8 cellular contexts compared by ENCODE assay signal in genomic region chr7:128476402-128477335, GRCh38. TPM values are rescaled to one million over a fixed set of nuclear protein-coding genes. Genes with fewer than 3 reads are reported as not detected.
DNase-seq lines count a peak whose midpoint lies in the region; ATAC-seq, FAIRE-seq and TF ChIP-seq lines count a peak whose summit lies in the region.
"Not testable (repeated sequence)": the region's sequence is repeated elsewhere in the genome, so short reads cannot be mapped to it uniquely, and the experiment has no call there.

A gene with protein sequence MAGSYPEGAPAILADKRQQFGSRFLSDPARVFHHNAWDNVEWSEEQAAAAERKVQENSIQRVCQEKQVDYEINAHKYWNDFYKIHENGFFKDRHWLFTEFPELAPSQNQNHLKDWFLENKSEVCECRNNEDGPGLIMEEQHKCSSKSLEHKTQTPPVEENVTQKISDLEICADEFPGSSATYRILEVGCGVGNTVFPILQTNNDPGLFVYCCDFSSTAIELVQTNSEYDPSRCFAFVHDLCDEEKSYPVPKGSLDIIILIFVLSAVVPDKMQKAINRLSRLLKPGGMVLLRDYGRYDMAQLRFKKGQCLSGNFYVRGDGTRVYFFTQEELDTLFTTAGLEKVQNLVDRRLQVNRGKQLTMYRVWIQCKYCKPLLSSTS (plus strand): TSS chr7:128476748. CDS start chr7:128476766, 18 bp downstream.

- not testable (repeated sequence) for H3K27me3 ChIP-seq in pancreas, tibial nerve

- peak; percentile 48 for TF ChIP-seq CTCF in GM12865 (IDR thresholded peaks at IDR 0.05; ENCODE audit: insufficient read depth, low read depth, low read length, missing control alignments)
- TF ChIP-seq CTCF in pancreas (IDR thresholded peaks at IDR 0.05) = peak in 3 of 4 donors; percentile 16 to 31 (median 17)
- TF ChIP-seq CTCF in tibial nerve (IDR thresholded peaks at IDR 0.05) = peak; percentile 11 to 45 (median 35)

- H3K4me3 ChIP-seq in GM12865 (ENCODE audit: low read depth, low read length) (peak within 1 kb of the TSS; percentile 92), pancreas (peak within 1 kb of the TSS; percentile 59 to 82 (median 68)), tibial nerve (peak within 1 kb of the TSS; percentile 69 to 93 (median 78))

- 0% methylated on average over 61 to 62 of the region's 62 CpGs for WGBS in pancreas, 2 donors
- WGBS in tibial nerve, 2 donors = 0 to 1% methylated on average over 34 to 41 of the region's 62 CpGs

- H3K4me1 Mint-ChIP-seq in activated naive CD8-positive, alpha-beta T cell treated with anti-CD3 and anti-CD28 coated beads for 36 hours = peaks cover 23% of the 10 kb centered on the region

- FAIRE-seq in pancreas (lab: Jason Lieb, UNC) = not testable (repeated sequence)

- not testable (repeated sequence) for H3K36me3 ChIP-seq in pancreas
- peaks cover 0 to 26% (median 0%) of the 10 kb centered on the region in 3 donors for H3K36me3 ChIP-seq in tibial nerve

- H3K9me3 Mint-ChIP-seq in activated naive CD8-positive, alpha-beta T cell treated with anti-CD3 and anti-CD28 coated beads for 36 hours = not testable (repeated sequence)

- H3K27ac ChIP-seq in pancreas (peak within 1 kb of the TSS; percentile 55 to 81 (median 66)), tibial nerve (peak within 1 kb of the TSS; percentile 37 to 84 (median 72))

- H3K27ac Mint-ChIP-seq in activated naive CD8-positive, alpha-beta T cell treated with anti-CD3 and anti-CD28 coated beads for 36 hours = peak within 1 kb of the TSS; percentile 99

- peaks cover 4 to 13% (median 4%) of the 10 kb centered on the region in 3 donors for H3K4me1 ChIP-seq in pancreas
- H3K4me1 ChIP-seq in tibial nerve = peaks cover 0 to 30% (median 3%) of the 10 kb centered on the region in 4 donors

- peaks cover 15% of the 10 kb centered on the region for H3K36me3 Mint-ChIP-seq in activated naive CD8-positive, alpha-beta T cell treated with anti-CD3 and anti-CD28 coated beads for 36 hours

- peak; percentile 95 for DNase-seq in GM12865 (ENCODE audit: low read depth)
- DNase-seq in NCI-H1105 (lab: John Stamatoyannopoulos, UW) = peak; percentile 95
- DNase-seq in SKM-1 treated with dmso at 0.1 percent for 144 hours (lab: John Stamatoyannopoulos, UW; ENCODE audit: unreplicated experiment) = peak; percentile 92
- peak; percentile 92 for DNase-seq in activated naive CD8-positive, alpha-beta T cell treated with anti-CD3 and anti-CD28 coated beads for 36 hours
- peak; percentile 93 for DNase-seq in Right ventricle myocardium inferior (ENCODE audit: missing footprints)
- DNase-seq in pancreas = peak; percentile 89 to 96 (median 90)
- DNase-seq in tibial nerve (ENCODE audit: low spot score in 2 of 2) = peak; percentile 77 to 83

- intact Hi-C loops in Right ventricle myocardium inferior (cut with DNase I) = loop anchor here (5.0 kb wide), 1 partner anchor 406 kb away; no protein-coding TSS in a partner anchor
- intact Hi-C loops in pancreas (cut with DNase I) = loop anchor here in 1 of 3 donors (5.0 kb wide), 1 partner anchor 401 kb away; no protein-coding TSS in a partner anchor

- H3K9me3 ChIP-seq in pancreas, tibial nerve: not testable (repeated sequence)

- peak within 1 kb of the TSS; percentile 88 for H3K4me3 Mint-ChIP-seq in activated naive CD8-positive, alpha-beta T cell treated with anti-CD3 and anti-CD28 coated beads for 36 hours

- peak; percentile 28 to 77 for TF ChIP-seq POLR2A in tibial nerve (IDR thresholded peaks at IDR 0.05)

- not testable (repeated sequence) for H3K27me3 Mint-ChIP-seq in activated naive CD8-positive, alpha-beta T cell treated with anti-CD3 and anti-CD28 coated beads for 36 hours

- TF ChIP-seq EP300 in tibial nerve (IDR thresholded peaks at IDR 0.05) = peak in 1 of 2 donors; percentile 86

- ATAC-seq in HG02642 (IDR thresholded peaks at IDR 0.05; ENCODE audit: poor library complexity, unreplicated experiment) (peak; percentile 94), Right ventricle myocardium inferior (peak; percentile 97), pancreas (peak; percentile 97 to 99 (median 98))

RNA-seq across cellular contexts. Expression of the gene that starts here (rescaled TPM):
- total RNA-seq in activated naive CD8-positive, alpha-beta T cell treated with anti-CD3 and anti-CD28 coated beads for 36 hours = 10 to 100 TPM; 57.3 to 59.8 TPM
- total RNA-seq in Right ventricle myocardium inferior (17.1 TPM), pancreas (10 to 100 TPM in 4 of 6 donors, 1 to 10 TPM in 2; 8.8 to 12.6 (median 10.8) TPM), tibial nerve (10 to 100 TPM; 21.6 to 27.9 (median 24.1) TPM)
- polyA plus RNA-seq in pancreas = 1 to 10 TPM; 6.2 to 6.7 TPM

Comparison
In these comparisons a context has a peak if more than half of its experiments do, and no peak if none do; other contexts are left out.
1. Peak in every context shown above with its lines: DNase-seq, ATAC-seq, H3K4me3 ChIP-seq and H3K27ac ChIP-seq.